ENCODE assay signal across 1 cellular context in the genomic region with DNA sequence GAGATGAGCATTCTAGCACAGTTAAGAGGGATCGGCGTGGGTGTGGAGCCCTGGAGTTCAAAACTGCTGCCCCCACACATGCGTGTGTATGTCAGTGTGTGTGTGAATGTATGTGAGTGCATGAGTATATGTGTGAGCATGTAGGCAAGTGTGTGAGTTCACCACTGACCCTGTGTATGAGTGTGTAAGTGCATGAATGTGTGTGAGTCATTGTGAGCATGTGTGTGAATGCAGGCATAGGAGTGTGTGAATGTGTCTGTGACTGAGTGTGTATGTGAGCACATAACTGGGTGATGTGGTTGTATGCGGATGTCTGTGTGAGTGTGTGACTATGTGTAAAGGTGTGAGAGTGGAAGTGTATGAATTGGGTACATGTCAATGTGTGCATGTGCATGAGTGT.
TF ChIP-seq lines count a peak whose summit lies in the region.

No MANE protein-coding gene starts in this region.

TF ChIP-seq in H1, 55 proteins besides CTCF, POLR2A, EP300 and RAD21:
- TF ChIP-seq SAP30 (IDR thresholded peaks at IDR 0.05; ENCODE audit: insufficient read depth, insufficient replicate concordance, low read length) (no peak), TAF1 (IDR thresholded peaks at IDR 0.05; ENCODE audit: low read depth, low read length) (no peak), CBX5 (IDR thresholded peaks at IDR 0.05; ENCODE audit: low read depth, low read length) (no peak), SIX5 (IDR thresholded peaks at IDR 0.05; ENCODE audit: low read depth, low read length) (no peak)
